Comparison of ENCODE assay signal across 1 cellular context in genomic region chr19:45814851-45815481, GRCh38.
A peak's percentile ranks its signal among the peaks of the same experiment; 100 is the strongest.
TF ChIP-seq lines count a peak whose summit lies in the region.

Gene RSPH6A, minus strand, starts transcription at chr19:45815308. Its CDS starts 132 bp downstream, at chr19:45815176.

TF ChIP-seq in K562, 482 proteins besides CTCF, POLR2A, EP300 and RAD21 (continued from another document):
- no peak for TF ChIP-seq ARID4B (CRISPR knock-in tag; IDR thresholded peaks at IDR 0.05)
- TF ChIP-seq HMGN3 (IDR thresholded peaks at IDR 0.05; ENCODE audit: borderline replicate concordance, extremely low read depth, insufficient read length, low read depth, low read length): no peak
- peak; percentile 37; the same call in 1 of the 2 replicates for TF ChIP-seq ZBTB33 (CRISPR knock-in tag; IDR thresholded peaks at IDR 0.05)
- no peak for TF ChIP-seq RFX1 (IDR thresholded peaks at IDR 0.05)
- no peak for TF ChIP-seq PCBP2 (IDR thresholded peaks at IDR 0.05; ENCODE audit: low read depth, low read length, poor library complexity, severe bottlenecking)
- TF ChIP-seq CREB3 (tag; conservative IDR thresholded peaks at IDR 0.05; ENCODE audit: low read depth): no peak
